In genomic region chr6:25178336-25178735, GRCh38 we compare ENCODE assay signal across 22 cellular contexts.
DNase-seq lines count a peak whose midpoint lies in the region; ATAC-seq and TF ChIP-seq lines count a peak whose summit lies in the region.
"Had no signal": no experiment of that assay in that cellular context is flagged by ENCODE, and none has a peak within 500 bp of the region (broad histone marks: within the 10 kb centered on the region; RNA-seq: fewer than 3 reads in every experiment).

No MANE protein-coding gene starts in this region.

- no peaks in the 10 kb centered on the region for H3K9me3 Mint-ChIP-seq in activated CD8-positive, alpha-beta memory T cell treated with anti-CD3 and anti-CD28 coated beads, Interleukin-2, amount 10 ng/mL, durations not matched to agents 7 days and 5 days (ENCODE audit: low read depth)
- H3K9me3 Mint-ChIP-seq in activated T-helper 1 cell treated with anti-CD3 and anti-CD28 coated beads, Interleukin-12 subunit alpha, Interleukin-12 subunit beta, Interleukin-2, Interleukin-4 antibody, amounts not matched to agents 30 ng/mL and 10 ng/mL and 1 ng/mL, durations not matched to agents 14 hours and 24 hours and 36 hours: peaks cover 3% of the 10 kb centered on the region
- H3K9me3 Mint-ChIP-seq: CD8-positive, alpha-beta memory T cell; naive B cell had no signal

- H3K4me3 ChIP-seq in muscle layer of colon (ENCODE audit: low read depth in 1 of 2, low read length in 2 of 2): no peak overlapping the region
- no peak overlapping the region for H3K4me3 ChIP-seq in tibial artery
- H3K4me3 ChIP-seq: dorsolateral prefrontal cortex, testis had no signal

- peaks cover 64% of the 10 kb centered on the region for H3K4me1 Mint-ChIP-seq in activated CD8-positive, alpha-beta memory T cell treated with anti-CD3 and anti-CD28 coated beads, Interleukin-2, amount 10 ng/mL, durations not matched to agents 7 days and 5 days
- peaks cover 99% of the 10 kb centered on the region for H3K4me1 Mint-ChIP-seq in activated T-helper 1 cell treated with anti-CD3 and anti-CD28 coated beads, Interleukin-12 subunit alpha, Interleukin-12 subunit beta, Interleukin-2, Interleukin-4 antibody, amounts not matched to agents 30 ng/mL and 10 ng/mL and 1 ng/mL, durations not matched to agents 14 hours and 24 hours and 36 hours (ENCODE audit: low read depth)
- H3K4me1 Mint-ChIP-seq: CD8-positive, alpha-beta memory T cell had no signal

- H3K27ac Mint-ChIP-seq in activated CD8-positive, alpha-beta memory T cell treated with anti-CD3 and anti-CD28 coated beads, Interleukin-2, amount 10 ng/mL, durations not matched to agents 7 days and 5 days: peak overlapping the region; percentile 12
- H3K27ac Mint-ChIP-seq in activated T-helper 1 cell treated with anti-CD3 and anti-CD28 coated beads, Interleukin-12 subunit alpha, Interleukin-12 subunit beta, Interleukin-2, Interleukin-4 antibody, amounts not matched to agents 30 ng/mL and 10 ng/mL and 1 ng/mL, durations not matched to agents 14 hours and 24 hours and 36 hours: peak overlapping the region; percentile 63
- H3K27ac Mint-ChIP-seq: activated CD8-positive, alpha-beta T cell treated with anti-CD3 and anti-CD28 coated beads, Interleukin-2, amount 10 ng/mL, durations not matched to agents 7 days and 5 days; CD8-positive, alpha-beta memory T cell had no signal

- H3K9ac ChIP-seq in muscle layer of colon (ENCODE audit: low read length): no peak overlapping the region

- intact Hi-C loops in activated T-helper 1 cell treated with anti-CD3 and anti-CD28 coated beads, Interleukin-12 subunit alpha, Interleukin-12 subunit beta, Interleukin-2, Interleukin-4 antibody, amounts not matched to agents 30 ng/mL and 10 ng/mL and 1 ng/mL, durations not matched to agents 14 hours and 24 hours and 36 hours (cut with micrococcal nuclease): loop anchor here (2.0 kb wide), 2 partner anchors 152 to 192 kb away; no protein-coding TSS in a partner anchor
- intact Hi-C loops in tibial artery (cut with DNase I; ENCODE audit: low total_unique reads): loop anchor here (5.0 kb wide), 1 partner anchor 41 kb away; no protein-coding TSS in a partner anchor

- no peak for ATAC-seq in activated CD8-positive, alpha-beta memory T cell treated with anti-CD3 and anti-CD28 coated beads, Interleukin-2, amount 10 ng/mL, durations not matched to agents 7 days and 5 days
- ATAC-seq: activated CD8-positive, alpha-beta T cell treated with anti-CD3 and anti-CD28 coated beads, Interleukin-2, amount 10 ng/mL, durations not matched to agents 7 days and 5 days; PC-3 had no signal

- no peaks in the 10 kb centered on the region for H3K36me3 ChIP-seq in muscle layer of colon (ENCODE audit: insufficient read depth, low read length)
- H3K36me3 ChIP-seq in tibial artery: no peaks in the 10 kb centered on the region
- H3K36me3 ChIP-seq: WERI-Rb-1 had no signal

- H3K27me3 ChIP-seq in muscle layer of colon (ENCODE audit: control insufficient read depth in 1 of 2, insufficient read depth in 2 of 2, low read length in 2 of 2): no peaks in the 10 kb centered on the region
- no peaks in the 10 kb centered on the region for H3K27me3 ChIP-seq in tibial artery
- H3K27me3 ChIP-seq: dorsolateral prefrontal cortex, testis had no signal

- H3K27ac ChIP-seq in muscle layer of colon (ENCODE audit: low read depth, low read length) (peak overlapping the region; percentile 48), tibial artery (peak overlapping the region; percentile 65 to 67)
- H3K27ac ChIP-seq: WERI-Rb-1 had no signal

- no peaks in the 10 kb centered on the region for H3K27me3 Mint-ChIP-seq in activated CD8-positive, alpha-beta memory T cell treated with anti-CD3 and anti-CD28 coated beads, Interleukin-2, amount 10 ng/mL, durations not matched to agents 7 days and 5 days
- no peaks in the 10 kb centered on the region for H3K27me3 Mint-ChIP-seq in activated T-helper 1 cell treated with anti-CD3 and anti-CD28 coated beads, Interleukin-12 subunit alpha, Interleukin-12 subunit beta, Interleukin-2, Interleukin-4 antibody, amounts not matched to agents 30 ng/mL and 10 ng/mL and 1 ng/mL, durations not matched to agents 14 hours and 24 hours and 36 hours (ENCODE audit: insufficient read depth)

- no peak for TF ChIP-seq CTCF in tibial artery (IDR thresholded peaks at IDR 0.05)

- no peak overlapping the region for H3K4me3 Mint-ChIP-seq in activated CD8-positive, alpha-beta memory T cell treated with anti-CD3 and anti-CD28 coated beads, Interleukin-2, amount 10 ng/mL, durations not matched to agents 7 days and 5 days
- H3K4me3 Mint-ChIP-seq in activated T-helper 1 cell treated with anti-CD3 and anti-CD28 coated beads, Interleukin-12 subunit alpha, Interleukin-12 subunit beta, Interleukin-2, Interleukin-4 antibody, amounts not matched to agents 30 ng/mL and 10 ng/mL and 1 ng/mL, durations not matched to agents 14 hours and 24 hours and 36 hours: peak overlapping the region; percentile 2
- H3K4me3 Mint-ChIP-seq: activated CD8-positive, alpha-beta T cell treated with anti-CD3 and anti-CD28 coated beads, Interleukin-2, amount 10 ng/mL, durations not matched to agents 7 days and 5 days; CD8-positive, alpha-beta memory T cell had no signal

- CTCF ChIA-PET in activated CD8-positive, alpha-beta memory T cell treated with anti-CD3 and anti-CD28 coated beads, Interleukin-2, amount 10 ng/mL, durations not matched to agents 7 days and 5 days (lab: Charles Lee): interaction anchor here (1.7 to 2.3 kb wide), 3 partner anchors 32 to 151 kb away, joined by 3 to 11 read pairs (median 4); no protein-coding TSS in a partner anchor

- DNase-seq in activated CD8-positive, alpha-beta memory T cell treated with anti-CD3 and anti-CD28 coated beads, Interleukin-2, amount 10 ng/mL, durations not matched to agents 7 days and 5 days: no peak
- no peak for DNase-seq in activated CD8-positive, alpha-beta memory T cell treated with anti-CD3 and anti-CD28 coated beads, Interleukin-2, amount 50 U/mL, for 4 hours
- no peak for DNase-seq in activated T-helper 1 cell treated with anti-CD3 and anti-CD28 coated beads, Interleukin-12 subunit alpha, Interleukin-12 subunit beta, Interleukin-2, Interleukin-4 antibody, amounts not matched to agents 30 ng/mL and 10 ng/mL and 1 ng/mL, durations not matched to agents 14 hours and 24 hours and 36 hours (ENCODE audit: low spot score)
- DNase-seq in tibial artery (no peak), NCI-H1105 (lab: John Stamatoyannopoulos, UW) (no peak), NCI-H1436 (lab: John Stamatoyannopoulos, UW) (no peak)
- no peak for DNase-seq in activated T-cell treated with anti-CD3 and anti-CD28 coated beads, Interleukin-2, amount 50 U/mL, for 1 hour
- DNase-seq: ACHN; activated CD8-positive, alpha-beta T cell treated with anti-CD3 and anti-CD28 coated beads, Interleukin-2, amount 10 ng/mL, durations not matched to agents 7 days and 5 days; activated gamma-delta T cell; CD8-positive, alpha-beta memory T cell; dorsolateral prefrontal cortex; H7; kidney glomerular epithelial cell; naive B cell; NCI-H2029 treated with DMSO at 0.1 percent for 48 hours; NCI-H526 treated with DMSO at 0.1 percent for 48 hours; stimulated activated CD4-positive, alpha-beta T cell treated with anti-CD3 and anti-CD28 coated beads, Interleukin-2, amount 100 ng/mL, for 48 hours; testis; WERI-Rb-1 had no signal

- H3K4me1 ChIP-seq in muscle layer of colon (ENCODE audit: insufficient read depth, low read length) (peaks cover 40% of the 10 kb centered on the region), tibial artery (peaks cover 0 to 60% (median 30%) of the 10 kb centered on the region in 4 donors)
- H3K4me1 ChIP-seq: testis had no signal

- H3K36me3 Mint-ChIP-seq in activated CD8-positive, alpha-beta memory T cell treated with anti-CD3 and anti-CD28 coated beads, Interleukin-2, amount 10 ng/mL, durations not matched to agents 7 days and 5 days: no peaks in the 10 kb centered on the region
- H3K36me3 Mint-ChIP-seq in activated T-helper 1 cell treated with anti-CD3 and anti-CD28 coated beads, Interleukin-12 subunit alpha, Interleukin-12 subunit beta, Interleukin-2, Interleukin-4 antibody, amounts not matched to agents 30 ng/mL and 10 ng/mL and 1 ng/mL, durations not matched to agents 14 hours and 24 hours and 36 hours (ENCODE audit: low read depth): no peaks in the 10 kb centered on the region
- H3K36me3 Mint-ChIP-seq: CD8-positive, alpha-beta memory T cell had no signal

- H3K9me3 ChIP-seq in muscle layer of colon (ENCODE audit: low read length) (no peaks in the 10 kb centered on the region), tibial artery (no peaks in the 10 kb centered on the region)
- H3K9me3 ChIP-seq: testis had no signal
